8 cellular contexts compared by ENCODE assay signal in the genomic region with DNA sequence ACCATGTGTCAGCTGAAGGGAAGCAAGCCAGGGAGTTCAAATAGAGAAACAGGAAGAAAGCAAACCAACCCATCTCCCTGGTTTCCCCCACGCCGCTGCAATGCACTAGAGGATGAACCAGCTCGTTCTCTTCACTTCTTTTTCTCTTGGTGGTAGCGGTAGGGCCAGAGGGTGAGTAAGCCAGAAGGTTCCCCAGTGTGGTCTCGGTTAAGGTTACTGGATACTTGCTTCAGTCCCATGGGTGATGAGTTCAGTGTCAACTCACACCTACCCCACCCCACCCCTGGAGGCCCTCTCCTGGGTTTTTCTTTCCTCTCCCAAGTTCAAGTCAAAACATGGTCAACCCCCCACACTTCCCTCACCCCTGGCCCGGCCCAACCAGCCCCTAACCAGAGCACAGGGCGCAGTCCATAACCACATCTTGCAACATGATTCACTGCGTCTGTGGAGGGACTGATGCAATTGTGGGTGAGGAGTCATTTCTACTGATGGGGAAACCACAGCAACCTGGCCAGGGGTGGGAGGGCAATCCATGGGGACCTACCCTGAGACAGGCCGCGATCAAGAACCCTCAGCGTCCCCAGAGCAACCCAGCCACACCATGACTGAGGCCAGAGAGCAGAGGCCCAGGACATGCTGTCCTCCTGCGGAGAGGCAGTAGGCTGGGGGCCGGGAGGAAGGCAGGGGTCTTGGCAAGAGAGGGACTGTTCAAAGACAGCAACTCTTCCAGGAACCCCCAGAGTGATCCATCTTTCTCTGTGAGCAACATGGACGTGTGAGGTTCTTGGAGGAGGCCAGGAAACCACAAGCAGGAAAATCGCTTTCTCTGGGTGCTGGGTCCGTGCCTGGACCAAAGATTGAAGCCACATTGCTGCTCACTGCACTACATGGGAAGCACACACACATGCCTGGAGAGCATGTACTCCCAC.
DNase-seq lines count a peak whose midpoint lies in the region; ATAC-seq and TF ChIP-seq lines count a peak whose summit lies in the region.

No MANE protein-coding gene starts in this region.

- BruUV-seq in Calu3 (replicated peaks; lab: Mats Ljungman, UMichigan) = no TSS peak

- peaks cover 0 to 2% (median 0%) of the 10 kb centered on the region in 7 donors for H3K9me3 Mint-ChIP-seq in CD14-positive monocyte
- peaks cover 4% of the 10 kb centered on the region for H3K9me3 Mint-ChIP-seq in activated CD4-positive, alpha-beta memory T cell treated with anti-CD3 and anti-CD28 coated beads, Interleukin-2, amount 10 ng/mL, durations not matched to agents 7 days and 5 days
- H3K9me3 Mint-ChIP-seq in Calu3 (ENCODE audit: low read depth, unreplicated experiment) = no peaks in the 10 kb centered on the region

- intact Hi-C loops in CD14-positive monocyte (cut with micrococcal nuclease) = loop anchor here (1.0 to 5.0 kb wide), 4 partner anchors 23 to 390 kb away; partner anchors contain the start of gene TLE3 (in 1 of the 2)
- intact Hi-C loops in Calu3 (cut with micrococcal nuclease; ENCODE audit: unreplicated experiment) = loop anchor here (5.0 to 10.0 kb wide), 3 partner anchors 392 to 1009 kb away; partner anchors contain the start of gene TLE3

- H3K36me3 Mint-ChIP-seq in CD14-positive monocyte (peaks cover 14 to 24% of the 10 kb centered on the region in 2 donors), Calu3 (ENCODE audit: insufficient read depth, unreplicated experiment) (peaks cover 6% of the 10 kb centered on the region)
- H3K36me3 Mint-ChIP-seq in activated CD4-positive, alpha-beta memory T cell treated with anti-CD3 and anti-CD28 coated beads, Interleukin-2, amount 10 ng/mL, durations not matched to agents 7 days and 5 days (ENCODE audit: low read depth) = no peaks in the 10 kb centered on the region

- CTCF ChIA-PET in activated CD4-positive, alpha-beta memory T cell treated with anti-CD3 and anti-CD28 coated beads, Interleukin-2, amount 10 ng/mL, durations not matched to agents 7 days and 5 days (lab: Charles Lee) = interaction anchor here (0.6 to 3.3 kb wide), 9 partner anchors 12 to 1019 kb away, joined by 3 to 17 read pairs (median 4); no protein-coding TSS in a partner anchor
- CTCF ChIA-PET in Calu3 (lab: Charles Lee) = interaction anchor here (0.5 to 2.7 kb wide), 3 partner anchors 11 to 387 kb away, joined by 4 to 10 read pairs (median 4); no protein-coding TSS in a partner anchor

- H3K4me3 Mint-ChIP-seq in CD14-positive monocyte (peak overlapping the region; percentile 59 to 64), Calu3 (ENCODE audit: low read depth, unreplicated experiment) (no peak overlapping the region)
- no peak overlapping the region for H3K4me3 Mint-ChIP-seq in activated CD4-positive, alpha-beta memory T cell treated with anti-CD3 and anti-CD28 coated beads, Interleukin-2, amount 10 ng/mL, durations not matched to agents 7 days and 5 days

- peak; percentile 69 for ATAC-seq in HG03571 (IDR thresholded peaks at IDR 0.05; ENCODE audit: unreplicated experiment)
- no peak for ATAC-seq in GM18519 (IDR thresholded peaks at IDR 0.05; ENCODE audit: low FRiP score, unreplicated experiment)

- TF ChIP-seq CTCF in CD14-positive monocyte (IDR thresholded peaks at IDR 0.05) = no peak
- no peak for TF ChIP-seq CTCF in GM20000 (IDR thresholded peaks at IDR 0.05; ENCODE audit: extremely low read depth, missing control alignments)
- no peak for TF ChIP-seq CTCF in Calu3 (IDR thresholded peaks at IDR 0.05; ENCODE audit: unreplicated experiment)

- peak overlapping the region; percentile 97 to 100 (median 99) for H3K27ac Mint-ChIP-seq in CD14-positive monocyte
- peak overlapping the region; percentile 48 for H3K27ac Mint-ChIP-seq in activated CD4-positive, alpha-beta memory T cell treated with anti-CD3 and anti-CD28 coated beads, Interleukin-2, amount 10 ng/mL, durations not matched to agents 7 days and 5 days
- no peak overlapping the region for H3K27ac Mint-ChIP-seq in Calu3 (ENCODE audit: unreplicated experiment)

- POLR2A ChIA-PET in activated CD4-positive, alpha-beta memory T cell treated with anti-CD3 and anti-CD28 coated beads, Interleukin-2, amount 10 ng/mL, durations not matched to agents 7 days and 5 days (lab: Charles Lee) = interaction anchor here (0.7 to 1.1 kb wide), 3 partner anchors 20 to 732 kb away, joined by 3 to 4 read pairs (median 4); no protein-coding TSS in a partner anchor

- DNase-seq in CD14-positive monocyte (ENCODE audit: low spot score) (peak; percentile 98), GM20000 (ENCODE audit: low spot score) (peak; percentile 81), glomerular visceral epithelial cell (ENCODE audit: extremely low spot score) (peak; percentile 99), Calu3 (no peak)
- DNase-seq in activated CD4-positive, alpha-beta memory T cell treated with anti-CD3 and anti-CD28 coated beads, Interleukin-2, amount 10 ng/mL, durations not matched to agents 7 days and 5 days = peak; percentile 79
- peak; percentile 74 to 79 for DNase-seq in stimulated activated CD8-positive, alpha-beta memory T cell treated with anti-CD3 and anti-CD28 coated beads, Interleukin-2, amount 100 ng/mL, for 48 hours (ENCODE audit: low read depth in 2 of 2)

- H3K4me1 Mint-ChIP-seq in CD14-positive monocyte = peaks cover 92% of the 10 kb centered on the region
- H3K4me1 Mint-ChIP-seq in activated CD4-positive, alpha-beta memory T cell treated with anti-CD3 and anti-CD28 coated beads, Interleukin-2, amount 10 ng/mL, durations not matched to agents 7 days and 5 days = peaks cover 45% of the 10 kb centered on the region
- H3K4me1 Mint-ChIP-seq in Calu3 (ENCODE audit: low read depth, unreplicated experiment) = peaks cover 31% of the 10 kb centered on the region

- H3K27me3 Mint-ChIP-seq in CD14-positive monocyte (ENCODE audit: low read depth in 3 of 3) (peaks cover 9 to 24% (median 11%) of the 10 kb centered on the region in 3 donors), Calu3 (ENCODE audit: unreplicated experiment) (peaks cover 18% of the 10 kb centered on the region)
- peaks cover 85% of the 10 kb centered on the region for H3K27me3 Mint-ChIP-seq in activated CD4-positive, alpha-beta memory T cell treated with anti-CD3 and anti-CD28 coated beads, Interleukin-2, amount 10 ng/mL, durations not matched to agents 7 days and 5 days

Comparison
In these comparisons a context has a peak if more than half of its experiments do, and no peak if none do; other contexts are left out.
1. H3K4me3 Mint-ChIP-seq: peak in CD14-positive monocyte (2 of 2); none in activated CD4-positive, alpha-beta memory T cell treated with anti-CD3 and anti-CD28 coated beads, Interleukin-2, amount 10 ng/mL, durations not matched to agents 7 days and 5 days (single experiment) and Calu3 (single experiment).